In the genomic region with DNA sequence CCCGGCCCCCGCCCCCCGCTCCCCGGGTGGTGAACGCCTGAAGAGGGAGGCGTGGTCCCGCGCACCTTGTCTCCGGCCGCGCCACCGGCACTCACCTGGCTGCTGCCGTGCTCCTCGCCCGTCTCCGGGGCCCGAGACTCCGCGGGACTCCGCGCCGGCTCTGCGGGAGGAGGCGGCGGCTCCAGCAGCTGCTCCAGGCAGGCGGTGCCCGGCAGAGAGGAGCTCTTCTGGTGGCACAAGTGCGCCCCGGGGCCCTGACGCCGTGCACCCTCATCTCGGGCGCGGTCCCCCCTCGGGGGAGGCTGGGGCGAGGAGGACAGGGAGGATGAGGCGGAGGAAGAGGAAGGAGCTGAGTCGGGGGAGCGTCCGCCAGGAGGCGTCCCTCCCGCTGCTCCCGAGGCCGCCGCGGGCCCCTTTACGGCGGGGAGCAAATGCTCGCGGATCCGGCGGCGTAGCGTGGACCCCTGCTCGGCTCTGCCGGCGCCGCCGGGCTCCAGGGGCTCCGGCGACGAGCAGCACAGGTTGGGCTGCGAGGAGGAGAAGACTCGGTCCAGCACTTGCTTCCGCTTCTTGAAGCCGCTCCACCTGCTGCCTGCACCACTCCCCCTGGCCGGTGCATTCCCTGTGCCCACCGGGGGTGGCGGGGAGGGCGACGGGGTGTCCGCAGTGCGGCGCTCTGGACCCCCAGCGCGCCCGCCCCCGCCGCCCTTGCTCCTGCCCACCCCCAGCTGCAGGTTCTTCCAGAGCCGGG, we compare ENCODE assay signal across 1 cellular context.
TF ChIP-seq lines count a peak whose summit lies in the region.

No MANE protein-coding gene starts in this region.

TF ChIP-seq in H1, 55 proteins besides CTCF, POLR2A, EP300 and RAD21:
- TF ChIP-seq PHF8 (conservative IDR thresholded peaks at IDR 0.05; ENCODE audit: low read depth, low read length) (0 out of 2 replicates have a peak, but pooled peaks have one; percentile 52), ASH2L (IDR thresholded peaks at IDR 0.05; ENCODE audit: low read length) (peak; percentile 92), RBBP5 (IDR thresholded peaks at IDR 0.05; ENCODE audit: borderline replicate concordance, low read depth, low read length) (peak; percentile 79), MAFK (IDR thresholded peaks at IDR 0.05; ENCODE audit: low read depth, low read length) (no peak), HDAC2 (IDR thresholded peaks at IDR 0.05; ENCODE audit: borderline replicate concordance in 1 of 2, low read depth in 2 of 2, low read length in 2 of 2) (0 out of 4 replicates have a peak, but pooled peaks of 1 of the 2 experiments have one; percentile 14), SIN3A (conservative IDR thresholded peaks at IDR 0.05 in 1 of 2, IDR thresholded peaks at IDR 0.05 in 1 of 2; ENCODE audit: low read depth in 1 of 2, low read length in 2 of 2) (peak in 1 of 2 experiments; percentile 49; a peak in 1 of 4 replicates), BRCA1 (IDR thresholded peaks at IDR 0.05; ENCODE audit: low read depth, low read length) (no peak), KDM4A (IDR thresholded peaks at IDR 0.05; ENCODE audit: low read depth, low read length, severe bottlenecking) (peak; percentile 99)
